14 cellular contexts compared by ENCODE assay signal in the genomic region with DNA sequence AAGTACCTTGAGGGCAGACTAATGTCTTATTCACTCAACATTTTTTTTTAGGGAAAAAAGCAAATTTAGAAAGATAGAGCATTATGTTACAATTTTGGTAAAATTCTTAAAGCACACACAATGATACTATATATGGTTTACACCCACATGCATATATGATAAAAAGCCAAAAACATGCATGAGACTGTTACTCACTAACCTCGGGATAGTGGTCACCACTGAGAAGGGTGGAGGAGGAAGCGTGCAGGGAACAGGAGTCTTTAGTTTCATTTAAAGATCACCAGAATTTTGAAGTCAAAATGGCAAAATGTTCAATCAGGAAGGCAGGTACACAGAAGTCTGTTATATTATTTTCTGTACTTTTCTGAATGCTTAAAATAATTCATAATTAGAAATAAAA.
"Had no signal": no experiment of that assay in that cellular context is flagged by ENCODE, and none has a peak within 500 bp of the region (broad histone marks: within the 10 kb centered on the region; RNA-seq: fewer than 3 reads in every experiment).

No MANE protein-coding gene starts in this region.

- DNase-seq: activated naive CD4-positive, alpha-beta T cell treated with anti-CD3 and anti-CD28 coated beads, Interleukin-2, amount 10 ng/mL, durations not matched to agents 7 days and 5 days; activated T-cell treated with anti-CD3 and anti-CD28 coated beads, Interleukin-2, amount 50 U/mL, for 1 hour; adrenal gland; caudate nucleus; glutamatergic neuron; kidney glomerular epithelial cell; nephron progenitor cell; occipital lobe; stimulated activated CD4-positive, alpha-beta T cell treated with anti-CD3 and anti-CD28 coated beads, Interleukin-4, amount 100 ng/mL, for 4 hours had no signal

- H3K4me3 ChIP-seq: adrenal gland, thoracic aorta had no signal

- H3K27me3 ChIP-seq: adrenal gland had no signal

- H3K36me3 ChIP-seq: adrenal gland, thoracic aorta had no signal

- H3K27ac ChIP-seq: thoracic aorta had no signal

- FAIRE-seq: colon, endometrium, small intestine had no signal

- H3K9me3 ChIP-seq: adrenal gland, thoracic aorta had no signal

- ATAC-seq: esophagus mucosa had no signal
